In the genomic region with DNA sequence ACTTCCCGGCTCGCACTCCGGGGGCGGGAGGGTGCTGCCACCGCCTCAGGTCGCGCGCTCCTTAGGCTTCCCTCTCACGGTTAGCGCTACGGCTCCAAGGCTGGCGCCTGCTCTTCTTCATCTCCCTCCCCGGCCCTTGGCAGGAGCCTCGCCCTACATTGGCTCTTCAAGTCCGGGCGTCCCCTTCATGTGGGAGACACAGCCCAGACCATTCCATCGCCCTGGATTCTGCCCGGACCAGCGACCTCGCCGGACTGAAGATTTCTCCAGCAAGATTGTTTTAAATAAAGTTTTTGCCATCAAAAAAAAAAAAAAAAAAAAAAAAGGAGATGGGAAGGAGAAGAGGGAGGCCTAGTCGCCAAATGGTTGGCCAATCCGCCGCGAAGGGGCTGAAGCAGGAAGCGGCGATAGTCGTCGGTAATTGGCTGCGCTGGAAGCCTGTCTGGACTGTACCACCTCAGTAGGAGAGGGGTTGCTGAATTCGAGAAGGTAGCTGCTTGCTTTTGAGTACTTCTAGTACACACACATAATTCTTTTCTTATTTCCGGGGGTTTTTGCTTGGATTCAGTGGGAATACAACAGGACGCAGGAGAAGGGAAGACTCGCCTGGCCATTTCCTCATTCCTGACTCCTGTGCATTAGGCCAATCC, we compare ENCODE assay signal across 1 cellular context.
TF ChIP-seq lines count a peak whose summit lies in the region.

No MANE protein-coding gene starts in this region.

TF ChIP-seq in GM12878, 131 proteins besides CTCF, POLR2A, EP300 and RAD21 (continued from another document and continues in another):
- TF ChIP-seq MEF2B (IDR thresholded peaks at IDR 0.05; ENCODE audit: partially characterized antibody, poor library complexity, severe bottlenecking) (peak; percentile 9), STAT1 (conservative IDR thresholded peaks at IDR 0.05) (peak; percentile 88; the same call in 1 of the 2 replicates), SREBF2 (IDR thresholded peaks at IDR 0.05; ENCODE audit: low read length) (no peak), ETV6 (conservative IDR thresholded peaks at IDR 0.05 in 1 of 2, IDR thresholded peaks at IDR 0.05 in 1 of 2; ENCODE audit: borderline replicate concordance in 1 of 2, low read depth in 1 of 2) (no peak), MXI1 (IDR thresholded peaks at IDR 0.05; ENCODE audit: low read depth, low read length) (0 out of 2 replicates have a peak, but pooled peaks have one; percentile 48), IKZF1 (conservative IDR thresholded peaks at IDR 0.05) (peak; percentile 63), YBX1 (IDR thresholded peaks at IDR 0.05) (no peak), JUND (IDR thresholded peaks at IDR 0.05; ENCODE audit: low read depth, low read length) (peak; percentile 99), RUNX3 (IDR thresholded peaks at IDR 0.05; ENCODE audit: low read length) (peak; percentile 37; the same call in 1 of the 2 replicates), EZH2 (IDR thresholded peaks at IDR 0.05; ENCODE audit: borderline replicate concordance, control insufficient read depth, low read depth, low read length) (no peak), CREB1 (IDR thresholded peaks at IDR 0.05; ENCODE audit: low read depth) (peak; percentile 38; the same call in 1 of the 2 replicates), TCF7 (IDR thresholded peaks at IDR 0.05; ENCODE audit: borderline replicate concordance) (0 out of 2 replicates have a peak, but pooled peaks have one; percentile 31), SMC3 (IDR thresholded peaks at IDR 0.05; ENCODE audit: borderline replicate concordance, low read length) (no peak), SRF (IDR thresholded peaks at IDR 0.05; ENCODE audit: low read depth in 2 of 2, low read length in 2 of 2) (0 out of 4 replicates have a peak, but pooled peaks of 1 of the 2 experiments have one; percentile 42), CBFB (IDR thresholded peaks at IDR 0.05; ENCODE audit: low read depth) (0 out of 2 replicates have a peak, but pooled peaks have one; percentile 19), IRF4 (IDR thresholded peaks at IDR 0.05; ENCODE audit: low read depth, low read length) (no peak)
- TF ChIP-seq, protein P1, sequence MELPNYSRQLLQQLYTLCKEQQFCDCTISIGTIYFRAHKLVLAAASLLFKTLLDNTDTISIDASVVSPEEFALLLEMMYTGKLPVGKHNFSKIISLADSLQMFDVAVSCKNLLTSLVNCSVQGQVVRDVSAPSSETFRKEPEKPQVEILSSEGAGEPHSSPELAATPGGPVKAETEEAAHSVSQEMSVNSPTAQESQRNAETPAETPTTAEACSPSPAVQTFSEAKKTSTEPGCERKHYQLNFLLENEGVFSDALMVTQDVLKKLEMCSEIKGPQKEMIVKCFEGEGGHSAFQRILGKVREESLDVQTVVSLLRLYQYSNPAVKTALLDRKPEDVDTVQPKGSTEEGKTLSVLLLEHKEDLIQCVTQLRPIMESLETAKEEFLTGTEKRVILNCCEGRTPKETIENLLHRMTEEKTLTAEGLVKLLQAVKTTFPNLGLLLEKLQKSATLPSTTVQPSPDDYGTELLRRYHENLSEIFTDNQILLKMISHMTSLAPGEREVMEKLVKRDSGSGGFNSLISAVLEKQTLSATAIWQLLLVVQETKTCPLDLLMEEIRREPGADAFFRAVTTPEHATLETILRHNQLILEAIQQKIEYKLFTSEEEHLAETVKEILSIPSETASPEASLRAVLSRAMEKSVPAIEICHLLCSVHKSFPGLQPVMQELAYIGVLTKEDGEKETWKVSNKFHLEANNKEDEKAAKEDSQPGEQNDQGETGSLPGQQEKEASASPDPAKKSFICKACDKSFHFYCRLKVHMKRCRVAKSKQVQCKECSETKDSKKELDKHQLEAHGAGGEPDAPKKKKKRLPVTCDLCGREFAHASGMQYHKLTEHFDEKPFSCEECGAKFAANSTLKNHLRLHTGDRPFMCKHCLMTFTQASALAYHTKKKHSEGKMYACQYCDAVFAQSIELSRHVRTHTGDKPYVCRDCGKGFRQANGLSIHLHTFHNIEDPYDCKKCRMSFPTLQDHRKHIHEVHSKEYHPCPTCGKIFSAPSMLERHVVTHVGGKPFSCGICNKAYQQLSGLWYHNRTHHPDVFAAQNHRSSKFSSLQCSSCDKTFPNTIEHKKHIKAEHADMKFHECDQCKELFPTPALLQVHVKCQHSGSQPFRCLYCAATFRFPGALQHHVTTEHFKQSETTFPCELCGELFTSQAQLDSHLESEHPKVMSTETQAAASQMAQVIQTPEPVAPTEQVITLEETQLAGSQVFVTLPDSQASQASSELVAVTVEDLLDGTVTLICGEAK (IDR thresholded peaks at IDR 0.05; ENCODE audit: borderline replicate concordance): peak; percentile 100
- TF ChIP-seq, protein P2, sequence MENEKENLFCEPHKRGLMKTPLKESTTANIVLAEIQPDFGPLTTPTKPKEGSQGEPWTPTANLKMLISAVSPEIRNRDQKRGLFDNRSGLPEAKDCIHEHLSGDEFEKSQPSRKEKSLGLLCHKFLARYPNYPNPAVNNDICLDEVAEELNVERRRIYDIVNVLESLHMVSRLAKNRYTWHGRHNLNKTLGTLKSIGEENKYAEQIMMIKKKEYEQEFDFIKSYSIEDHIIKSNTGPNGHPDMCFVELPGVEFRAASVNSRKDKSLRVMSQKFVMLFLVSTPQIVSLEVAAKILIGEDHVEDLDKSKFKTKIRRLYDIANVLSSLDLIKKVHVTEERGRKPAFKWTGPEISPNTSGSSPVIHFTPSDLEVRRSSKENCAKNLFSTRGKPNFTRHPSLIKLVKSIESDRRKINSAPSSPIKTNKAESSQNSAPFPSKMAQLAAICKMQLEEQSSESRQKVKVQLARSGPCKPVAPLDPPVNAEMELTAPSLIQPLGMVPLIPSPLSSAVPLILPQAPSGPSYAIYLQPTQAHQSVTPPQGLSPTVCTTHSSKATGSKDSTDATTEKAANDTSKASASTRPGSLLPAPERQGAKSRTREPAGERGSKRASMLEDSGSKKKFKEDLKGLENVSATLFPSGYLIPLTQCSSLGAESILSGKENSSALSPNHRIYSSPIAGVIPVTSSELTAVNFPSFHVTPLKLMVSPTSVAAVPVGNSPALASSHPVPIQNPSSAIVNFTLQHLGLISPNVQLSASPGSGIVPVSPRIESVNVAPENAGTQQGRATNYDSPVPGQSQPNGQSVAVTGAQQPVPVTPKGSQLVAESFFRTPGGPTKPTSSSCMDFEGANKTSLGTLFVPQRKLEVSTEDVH (IDR thresholded peaks at IDR 0.05; ENCODE audit: low read depth, partially characterized antibody): peak; percentile 74
- TF ChIP-seq, protein P3, sequence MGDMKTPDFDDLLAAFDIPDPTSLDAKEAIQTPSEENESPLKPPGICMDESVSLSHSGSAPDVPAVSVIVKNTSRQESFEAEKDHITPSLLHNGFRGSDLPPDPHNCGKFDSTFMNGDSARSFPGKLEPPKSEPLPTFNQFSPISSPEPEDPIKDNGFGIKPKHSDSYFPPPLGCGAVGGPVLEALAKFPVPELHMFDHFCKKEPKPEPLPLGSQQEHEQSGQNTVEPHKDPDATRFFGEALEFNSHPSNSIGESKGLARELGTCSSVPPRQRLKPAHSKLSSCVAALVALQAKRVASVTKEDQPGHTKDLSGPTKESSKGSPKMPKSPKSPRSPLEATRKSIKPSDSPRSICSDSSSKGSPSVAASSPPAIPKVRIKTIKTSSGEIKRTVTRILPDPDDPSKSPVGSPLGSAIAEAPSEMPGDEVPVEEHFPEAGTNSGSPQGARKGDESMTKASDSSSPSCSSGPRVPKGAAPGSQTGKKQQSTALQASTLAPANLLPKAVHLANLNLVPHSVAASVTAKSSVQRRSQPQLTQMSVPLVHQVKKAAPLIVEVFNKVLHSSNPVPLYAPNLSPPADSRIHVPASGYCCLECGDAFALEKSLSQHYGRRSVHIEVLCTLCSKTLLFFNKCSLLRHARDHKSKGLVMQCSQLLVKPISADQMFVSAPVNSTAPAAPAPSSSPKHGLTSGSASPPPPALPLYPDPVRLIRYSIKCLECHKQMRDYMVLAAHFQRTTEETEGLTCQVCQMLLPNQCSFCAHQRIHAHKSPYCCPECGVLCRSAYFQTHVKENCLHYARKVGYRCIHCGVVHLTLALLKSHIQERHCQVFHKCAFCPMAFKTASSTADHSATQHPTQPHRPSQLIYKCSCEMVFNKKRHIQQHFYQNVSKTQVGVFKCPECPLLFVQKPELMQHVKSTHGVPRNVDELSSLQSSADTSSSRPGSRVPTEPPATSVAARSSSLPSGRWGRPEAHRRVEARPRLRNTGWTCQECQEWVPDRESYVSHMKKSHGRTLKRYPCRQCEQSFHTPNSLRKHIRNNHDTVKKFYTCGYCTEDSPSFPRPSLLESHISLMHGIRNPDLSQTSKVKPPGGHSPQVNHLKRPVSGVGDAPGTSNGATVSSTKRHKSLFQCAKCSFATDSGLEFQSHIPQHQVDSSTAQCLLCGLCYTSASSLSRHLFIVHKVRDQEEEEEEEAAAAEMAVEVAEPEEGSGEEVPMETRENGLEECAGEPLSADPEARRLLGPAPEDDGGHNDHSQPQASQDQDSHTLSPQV (IDR thresholded peaks at IDR 0.05): no peak
- TF ChIP-seq, protein P4, sequence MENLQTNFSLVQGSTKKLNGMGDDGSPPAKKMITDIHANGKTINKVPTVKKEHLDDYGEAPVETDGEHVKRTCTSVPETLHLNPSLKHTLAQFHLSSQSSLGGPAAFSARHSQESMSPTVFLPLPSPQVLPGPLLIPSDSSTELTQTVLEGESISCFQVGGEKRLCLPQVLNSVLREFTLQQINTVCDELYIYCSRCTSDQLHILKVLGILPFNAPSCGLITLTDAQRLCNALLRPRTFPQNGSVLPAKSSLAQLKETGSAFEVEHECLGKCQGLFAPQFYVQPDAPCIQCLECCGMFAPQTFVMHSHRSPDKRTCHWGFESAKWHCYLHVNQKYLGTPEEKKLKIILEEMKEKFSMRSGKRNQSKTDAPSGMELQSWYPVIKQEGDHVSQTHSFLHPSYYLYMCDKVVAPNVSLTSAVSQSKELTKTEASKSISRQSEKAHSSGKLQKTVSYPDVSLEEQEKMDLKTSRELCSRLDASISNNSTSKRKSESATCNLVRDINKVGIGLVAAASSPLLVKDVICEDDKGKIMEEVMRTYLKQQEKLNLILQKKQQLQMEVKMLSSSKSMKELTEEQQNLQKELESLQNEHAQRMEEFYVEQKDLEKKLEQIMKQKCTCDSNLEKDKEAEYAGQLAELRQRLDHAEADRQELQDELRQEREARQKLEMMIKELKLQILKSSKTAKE (IDR thresholded peaks at IDR 0.05; ENCODE audit: low read depth, poor library complexity, severe bottlenecking): peak; percentile 97
- TF ChIP-seq, protein P5, sequence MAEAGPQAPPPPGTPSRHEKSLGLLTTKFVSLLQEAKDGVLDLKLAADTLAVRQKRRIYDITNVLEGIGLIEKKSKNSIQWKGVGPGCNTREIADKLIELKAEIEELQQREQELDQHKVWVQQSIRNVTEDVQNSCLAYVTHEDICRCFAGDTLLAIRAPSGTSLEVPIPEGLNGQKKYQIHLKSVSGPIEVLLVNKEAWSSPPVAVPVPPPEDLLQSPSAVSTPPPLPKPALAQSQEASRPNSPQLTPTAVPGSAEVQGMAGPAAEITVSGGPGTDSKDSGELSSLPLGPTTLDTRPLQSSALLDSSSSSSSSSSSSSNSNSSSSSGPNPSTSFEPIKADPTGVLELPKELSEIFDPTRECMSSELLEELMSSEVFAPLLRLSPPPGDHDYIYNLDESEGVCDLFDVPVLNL (IDR thresholded peaks at IDR 0.05; ENCODE audit: low read depth, low read length): no peak
- TF ChIP-seq, protein P6, sequence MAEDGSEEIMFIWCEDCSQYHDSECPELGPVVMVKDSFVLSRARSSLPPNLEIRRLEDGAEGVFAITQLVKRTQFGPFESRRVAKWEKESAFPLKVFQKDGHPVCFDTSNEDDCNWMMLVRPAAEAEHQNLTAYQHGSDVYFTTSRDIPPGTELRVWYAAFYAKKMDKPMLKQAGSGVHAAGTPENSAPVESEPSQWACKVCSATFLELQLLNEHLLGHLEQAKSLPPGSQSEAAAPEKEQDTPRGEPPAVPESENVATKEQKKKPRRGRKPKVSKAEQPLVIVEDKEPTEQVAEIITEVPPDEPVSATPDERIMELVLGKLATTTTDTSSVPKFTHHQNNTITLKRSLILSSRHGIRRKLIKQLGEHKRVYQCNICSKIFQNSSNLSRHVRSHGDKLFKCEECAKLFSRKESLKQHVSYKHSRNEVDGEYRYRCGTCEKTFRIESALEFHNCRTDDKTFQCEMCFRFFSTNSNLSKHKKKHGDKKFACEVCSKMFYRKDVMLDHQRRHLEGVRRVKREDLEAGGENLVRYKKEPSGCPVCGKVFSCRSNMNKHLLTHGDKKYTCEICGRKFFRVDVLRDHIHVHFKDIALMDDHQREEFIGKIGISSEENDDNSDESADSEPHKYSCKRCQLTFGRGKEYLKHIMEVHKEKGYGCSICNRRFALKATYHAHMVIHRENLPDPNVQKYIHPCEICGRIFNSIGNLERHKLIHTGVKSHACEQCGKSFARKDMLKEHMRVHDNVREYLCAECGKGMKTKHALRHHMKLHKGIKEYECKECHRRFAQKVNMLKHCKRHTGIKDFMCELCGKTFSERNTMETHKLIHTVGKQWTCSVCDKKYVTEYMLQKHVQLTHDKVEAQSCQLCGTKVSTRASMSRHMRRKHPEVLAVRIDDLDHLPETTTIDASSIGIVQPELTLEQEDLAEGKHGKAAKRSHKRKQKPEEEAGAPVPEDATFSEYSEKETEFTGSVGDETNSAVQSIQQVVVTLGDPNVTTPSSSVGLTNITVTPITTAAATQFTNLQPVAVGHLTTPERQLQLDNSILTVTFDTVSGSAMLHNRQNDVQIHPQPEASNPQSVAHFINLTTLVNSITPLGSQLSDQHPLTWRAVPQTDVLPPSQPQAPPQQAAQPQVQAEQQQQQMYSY (CRISPR knock-in tag; IDR thresholded peaks at IDR 0.05): no peak
- TF ChIP-seq, protein P7, sequence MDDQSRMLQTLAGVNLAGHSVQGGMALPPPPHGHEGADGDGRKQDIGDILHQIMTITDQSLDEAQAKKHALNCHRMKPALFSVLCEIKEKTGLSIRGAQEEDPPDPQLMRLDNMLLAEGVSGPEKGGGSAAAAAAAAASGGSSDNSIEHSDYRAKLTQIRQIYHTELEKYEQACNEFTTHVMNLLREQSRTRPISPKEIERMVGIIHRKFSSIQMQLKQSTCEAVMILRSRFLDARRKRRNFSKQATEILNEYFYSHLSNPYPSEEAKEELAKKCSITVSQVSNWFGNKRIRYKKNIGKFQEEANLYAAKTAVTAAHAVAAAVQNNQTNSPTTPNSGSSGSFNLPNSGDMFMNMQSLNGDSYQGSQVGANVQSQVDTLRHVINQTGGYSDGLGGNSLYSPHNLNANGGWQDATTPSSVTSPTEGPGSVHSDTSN (IDR thresholded peaks at IDR 0.05; ENCODE audit: insufficient replicate concordance, low read depth, low read length): peak; percentile 95
- TF ChIP-seq, protein P8, sequence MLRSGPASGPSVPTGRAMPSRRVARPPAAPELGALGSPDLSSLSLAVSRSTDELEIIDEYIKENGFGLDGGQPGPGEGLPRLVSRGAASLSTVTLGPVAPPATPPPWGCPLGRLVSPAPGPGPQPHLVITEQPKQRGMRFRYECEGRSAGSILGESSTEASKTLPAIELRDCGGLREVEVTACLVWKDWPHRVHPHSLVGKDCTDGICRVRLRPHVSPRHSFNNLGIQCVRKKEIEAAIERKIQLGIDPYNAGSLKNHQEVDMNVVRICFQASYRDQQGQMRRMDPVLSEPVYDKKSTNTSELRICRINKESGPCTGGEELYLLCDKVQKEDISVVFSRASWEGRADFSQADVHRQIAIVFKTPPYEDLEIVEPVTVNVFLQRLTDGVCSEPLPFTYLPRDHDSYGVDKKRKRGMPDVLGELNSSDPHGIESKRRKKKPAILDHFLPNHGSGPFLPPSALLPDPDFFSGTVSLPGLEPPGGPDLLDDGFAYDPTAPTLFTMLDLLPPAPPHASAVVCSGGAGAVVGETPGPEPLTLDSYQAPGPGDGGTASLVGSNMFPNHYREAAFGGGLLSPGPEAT (IDR thresholded peaks at IDR 0.05; ENCODE audit: low read depth): peak; percentile 81
